In the genomic region with DNA sequence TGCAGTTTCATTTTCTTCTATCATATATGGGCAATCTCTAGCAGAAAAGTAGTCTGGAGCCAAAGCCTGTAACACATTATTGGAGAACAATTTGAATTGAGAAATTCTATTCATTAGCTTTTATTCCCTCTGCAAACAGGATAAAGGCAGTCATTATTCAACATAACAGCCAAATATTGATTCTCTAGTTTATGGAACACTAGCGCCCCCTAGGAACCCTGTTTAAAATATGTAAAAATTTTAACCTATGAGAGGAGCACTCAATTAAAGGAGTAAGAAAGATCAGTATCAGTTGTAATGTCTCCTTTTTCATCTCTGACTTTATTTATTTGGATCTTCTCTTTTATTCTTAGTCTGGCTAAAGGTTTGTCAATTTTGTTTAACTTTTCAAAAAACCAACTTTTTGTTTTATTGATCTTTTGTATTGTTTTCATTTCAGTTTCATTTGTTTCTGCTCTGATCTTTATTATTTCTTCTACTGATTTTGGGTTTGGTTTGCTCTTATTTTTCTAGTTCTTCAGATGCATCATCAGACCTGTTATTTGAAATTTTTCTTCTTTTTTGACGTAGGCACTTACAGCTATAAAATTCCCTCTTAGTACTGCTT, we compare ENCODE assay signal across 9 cellular contexts. TPM values are rescaled to one million over a fixed set of nuclear protein-coding genes. Genes with fewer than 3 reads are reported as not detected.
DNase-seq lines count a peak whose midpoint lies in the region; ATAC-seq, FAIRE-seq and TF ChIP-seq lines count a peak whose summit lies in the region.
"Had no signal": no experiment of that assay in that cellular context is flagged by ENCODE, and none has a peak within 500 bp of the region (broad histone marks: within the 10 kb centered on the region; RNA-seq: fewer than 3 reads in every experiment).

No MANE protein-coding gene starts in this region.

- no peak overlapping the region for H4K5ac ChIP-seq in H1 (ENCODE audit: insufficient read length, low read depth, low read length)

- no peaks in the 10 kb centered on the region; a peak in 1 of 7 replicates for H3K27me3 ChIP-seq in H1 (replicated peaks in 1 of 4; ENCODE audit: control insufficient read depth in 3 of 4, extremely low read depth in 1 of 4, insufficient read depth in 3 of 4, low read length in 3 of 4)
- no peaks in the 10 kb centered on the region for H3K27me3 ChIP-seq in right cardiac atrium (ENCODE audit: control insufficient read depth, insufficient read depth)

- no peaks in the 10 kb centered on the region for H3K79me2 ChIP-seq in H1 (ENCODE audit: control insufficient read depth in 1 of 2, insufficient read depth in 2 of 2, low read length in 2 of 2)

- no peak overlapping the region for H3K56ac ChIP-seq in H1 (replicated peaks; ENCODE audit: insufficient read length, low read depth, low read length)

- H3K4me1 Mint-ChIP-seq in stimulated activated naive CD8-positive, alpha-beta T cell treated with anti-CD3 and anti-CD28 coated beads, Interleukin-15, amount 100 ng/mL, for 72 hours, result peaks cover 6% of the 10 kb centered on the region
- peaks cover 3% of the 10 kb centered on the region for H3K4me1 Mint-ChIP-seq in osteocyte (ENCODE audit: unreplicated experiment)

- no peak for TF ChIP-seq POLR2A in H1 (IDR thresholded peaks at IDR 0.05; ENCODE audit: control extremely low read depth in 1 of 2, low read depth in 2 of 2, low read length in 2 of 2)

- H3K9ac ChIP-seq in H1 (replicated peaks in 1 of 4; ENCODE audit: extremely low read depth in 1 of 4, low read depth in 3 of 4, low read length in 3 of 4), result no peak overlapping the region

- H3K23me2 ChIP-seq in H1 (ENCODE audit: low read depth, low read length), result no peaks in the 10 kb centered on the region

- H3K79me1 ChIP-seq in H1 (ENCODE audit: low read depth, low read length), result no peaks in the 10 kb centered on the region

- H3K14ac ChIP-seq in H1 (ENCODE audit: insufficient read length), result no peak overlapping the region

- H3K9me3 ChIP-seq in H1 (ENCODE audit: insufficient read depth in 2 of 2, low read depth in 1 of 2, low read length in 1 of 2) (no peaks in the 10 kb centered on the region), right cardiac atrium (ENCODE audit: control insufficient read depth, low read length) (no peaks in the 10 kb centered on the region)
- H3K9me3 ChIP-seq: thoracic aorta had no signal

- H4K8ac ChIP-seq in H1 (ENCODE audit: extremely low read depth, insufficient read depth, low read length), result no peak overlapping the region

- no peak overlapping the region for H4K91ac ChIP-seq in H1 (replicated peaks; ENCODE audit: insufficient read length, low read length)

- intact Hi-C loops in right cardiac atrium (cut with DNase I), result loop anchor here in 3 of 4 donors (10.0 kb wide), 1 partner anchor 123 kb away; no protein-coding TSS in a partner anchor

- H3K4me1 ChIP-seq in H1 (replicated peaks in 1 of 4; ENCODE audit: control insufficient read depth in 3 of 4, insufficient read depth in 4 of 4, low read length in 3 of 4) (no peaks in the 10 kb centered on the region), right cardiac atrium (ENCODE audit: control insufficient read depth, insufficient read depth, low read length) (no peaks in the 10 kb centered on the region)

- H3K27me3 Mint-ChIP-seq in stimulated activated naive CD8-positive, alpha-beta T cell treated with anti-CD3 and anti-CD28 coated beads, Interleukin-15, amount 100 ng/mL, for 72 hours, result no peaks in the 10 kb centered on the region
- no peaks in the 10 kb centered on the region for H3K27me3 Mint-ChIP-seq in osteocyte (ENCODE audit: unreplicated experiment)

- no peak for TF ChIP-seq EP300 in H1 (IDR thresholded peaks at IDR 0.05; ENCODE audit: borderline replicate concordance in 1 of 2, low read depth in 2 of 2, low read length in 2 of 2)

- no peak for FAIRE-seq in H1 (lab: Jason Lieb, UNC)

- H3K18ac ChIP-seq in H1 (ENCODE audit: extremely low read depth, low read length), result no peak overlapping the region

- ATAC-seq in stimulated activated naive CD8-positive, alpha-beta T cell treated with anti-CD3 and anti-CD28 coated beads, Interleukin-15, Interleukin-2, amounts not matched to agents 100 U/mL and 50 U/mL, for 24 hours, result no peak
- no peak for ATAC-seq in stimulated activated naive CD8-positive, alpha-beta T cell treated with anti-CD3 and anti-CD28 coated beads, Interleukin-15, amount 100 ng/mL, for 72 hours
- ATAC-seq in right cardiac atrium (no peak), GM18861 (IDR thresholded peaks at IDR 0.05; ENCODE audit: unreplicated experiment) (no peak)

- H3K27ac Mint-ChIP-seq in stimulated activated naive CD8-positive, alpha-beta T cell treated with anti-CD3 and anti-CD28 coated beads, Interleukin-15, amount 100 ng/mL, for 72 hours, result no peak overlapping the region
- no peak overlapping the region for H3K27ac Mint-ChIP-seq in osteocyte (ENCODE audit: unreplicated experiment)

- H2AFZ ChIP-seq in H1 (ENCODE audit: low read length), result no peak overlapping the region

- H3K27ac ChIP-seq in H1 (ENCODE audit: low read depth, low read length) (no peak overlapping the region), right cardiac atrium (ENCODE audit: low read length) (no peak overlapping the region)
- H3K27ac ChIP-seq: thoracic aorta had no signal

- H3K9me3 Mint-ChIP-seq in stimulated activated naive CD8-positive, alpha-beta T cell treated with anti-CD3 and anti-CD28 coated beads, Interleukin-15, amount 100 ng/mL, for 72 hours, result peaks cover 6 to 21% of the 10 kb centered on the region in 2 donors
- H3K9me3 Mint-ChIP-seq in osteocyte (ENCODE audit: unreplicated experiment), result no peaks in the 10 kb centered on the region

- TF ChIP-seq RAD21 in H1 (IDR thresholded peaks at IDR 0.05 in 1 of 2, conservative IDR thresholded peaks at IDR 0.05 in 1 of 2; ENCODE audit: low read depth in 2 of 2, low read length in 2 of 2), result peak; percentile 53 to 54

- CTCF ChIA-PET in H1 (lab: Charles Lee; ENCODE audit: partially characterized antibody), result interaction anchor here (1.2 to 2.1 kb wide), 7 partner anchors 11 to 532 kb away, joined by 3 to 5 read pairs (median 4); no protein-coding TSS in a partner anchor

- H3K23ac ChIP-seq in H1 (ENCODE audit: insufficient read length), result no peak overlapping the region

- peak; percentile 15 for DNase-seq in stimulated activated naive CD8-positive, alpha-beta T cell treated with anti-CD3 and anti-CD28 coated beads, Interleukin-15, Interleukin-2, amounts not matched to agents 100 U/mL and 50 U/mL, for 24 hours
- DNase-seq in stimulated activated naive CD8-positive, alpha-beta T cell treated with anti-CD3 and anti-CD28 coated beads, Interleukin-15, amount 100 ng/mL, for 72 hours, result no peak
- peak; percentile 27 for DNase-seq in NCI-H526 treated with DMSO at 0.1 percent for 48 hours (lab: John Stamatoyannopoulos, UW)
- DNase-seq in H1 (ENCODE audit: low read depth in 1 of 2, low spot score in 2 of 2), result no peak
- DNase-seq in osteocyte (ENCODE audit: extremely low spot score, unreplicated experiment), result no peak
- DNase-seq in HPDE6-E6E7 (ENCODE audit: extremely low spot score), result no peak
- DNase-seq in right cardiac atrium, result no peak

- POLR2A ChIA-PET in H1 (lab: Charles Lee; ENCODE audit: partially characterized antibody), result no interaction called here

- H2AK5ac ChIP-seq in H1 (ENCODE audit: low read depth, low read length), result no peak overlapping the region

- no peak overlapping the region for H2BK12ac ChIP-seq in H1 (ENCODE audit: low read depth, low read length)

- no peaks in the 10 kb centered on the region for H3K36me3 Mint-ChIP-seq in osteocyte (ENCODE audit: unreplicated experiment)

- H2BK15ac ChIP-seq in H1 (ENCODE audit: low read length), result no peak overlapping the region

- no peak overlapping the region for H3K4me3 Mint-ChIP-seq in stimulated activated naive CD8-positive, alpha-beta T cell treated with anti-CD3 and anti-CD28 coated beads, Interleukin-15, amount 100 ng/mL, for 72 hours
- H3K4me3 Mint-ChIP-seq in osteocyte (ENCODE audit: unreplicated experiment), result no peak overlapping the region

- H3K4me2 ChIP-seq in H1 (ENCODE audit: insufficient read depth in 1 of 2, low read depth in 2 of 2, low read length in 2 of 2), result no peak overlapping the region

- no peaks in the 10 kb centered on the region for H4K20me1 ChIP-seq in H1 (replicated peaks in 1 of 2; ENCODE audit: control insufficient read depth in 1 of 2, insufficient read depth in 2 of 2, low read length in 2 of 2)

- TF ChIP-seq CTCF in H1 (IDR thresholded peaks at IDR 0.05; ENCODE audit: control extremely low read depth in 1 of 3, insufficient read depth in 1 of 3, low read depth in 1 of 3, low read length in 3 of 3) (peak in 2 of 3 experiments; percentile 33 to 39; a peak in 2 of 4 replicates), osteocyte (IDR thresholded peaks at IDR 0.05) (peak; percentile 59)

- no peak overlapping the region for H2BK120ac ChIP-seq in H1 (replicated peaks; ENCODE audit: low read depth, low read length)

- 29% methylated on average over 2 of the region's 2 CpGs; no CpG with 5 or more reads in 1 of the 2 experiments for WGBS in H1 (ENCODE audit: extremely low coverage in 1 of 2, insufficient coverage in 1 of 2, insufficient read length in 1 of 2, insufficient replicate concordance in 2 of 2, low coverage in 1 of 2, low lambda C conversion rate in 2 of 2, missing lambda C conversion rate in 1 of 2), 2 experiments
- WGBS in right cardiac atrium, result 50% methylated on average over 2 of the region's 2 CpGs

- no peak overlapping the region for H2BK20ac ChIP-seq in H1 (ENCODE audit: low read length)

- H2BK5ac ChIP-seq in H1 (ENCODE audit: low read depth, low read length), result no peak overlapping the region

- H3K4ac ChIP-seq in H1 (replicated peaks; ENCODE audit: insufficient read length, low read depth, low read length), result no peak overlapping the region

- H3K4me3 ChIP-seq in H1 (ENCODE audit: extremely low read depth in 1 of 4, insufficient read depth in 2 of 4, low read depth in 3 of 4, low read length in 4 of 4), result no peak overlapping the region
- no peak overlapping the region for H3K4me3 ChIP-seq in right cardiac atrium (ENCODE audit: low read length)
- H3K4me3 ChIP-seq: thoracic aorta had no signal

- H3K36me3 ChIP-seq in H1 (ENCODE audit: control insufficient read depth in 2 of 4, insufficient read depth in 4 of 4, low read length in 3 of 4), result no peaks in the 10 kb centered on the region
- H3K36me3 ChIP-seq: thoracic aorta had no signal

TF ChIP-seq in H1, 55 proteins besides CTCF, POLR2A, EP300 and RAD21 (continues in another document):
- no peak for TF ChIP-seq CHD2 (IDR thresholded peaks at IDR 0.05; ENCODE audit: low read length)

RNA-seq across cellular contexts. Expression of a gene that starts 4.8 kb away (rescaled TPM):
- total RNA-seq in H1 (2021; fragmentation: NEBNext Ultra II Directional; extraction: Animal tissue kit (Norgen Biotek cat#: 25700)), result not detected in 2 replicates
- not detected in 2 replicates for polyA plus RNA-seq in H1 (2011; rRNA removed)
- polyA plus RNA-seq in H1 (2011; cell fraction: cytosol; rRNA removed), result not detected
- not detected for polyA plus RNA-seq in H1 (2011; cell fraction: nucleus; rRNA removed)
- polyA plus RNA-seq in H1 (2012, experiment 1 of 2), result not detected in 4 replicates
- polyA plus RNA-seq in H1 (2012, experiment 2 of 2), result not detected
- polyA plus RNA-seq in H1 (2013, experiment 1 of 2), result not detected
- not detected for polyA plus RNA-seq in H1 (2013, experiment 2 of 2)
- polyA minus RNA-seq in H1 (2011; rRNA and poly(A)+ RNA removed), result 0.27 TPM in 1 of 2 replicates, not detected in the other
- polyA minus RNA-seq in H1 (2011; cell fraction: cytosol; rRNA and poly(A)+ RNA removed), result not detected
- polyA minus RNA-seq in H1 (2011; cell fraction: nucleus; rRNA and poly(A)+ RNA removed), result not detected
- not detected in 2 replicates for total RNA-seq in osteocyte
- 1 to 10 TPM in 1 of 4 donors, under 1 TPM in 2, not detected in 1; 0.35 to 1.7 (median 0.78) TPM for total RNA-seq in right cardiac atrium
- polyA plus RNA-seq in right cardiac atrium, result not detected
- total RNA-seq: thoracic aorta had no signal

Comparison
In these comparisons a context has a peak if more than half of its experiments do, and no peak if none do; other contexts are left out.
1. DNase-seq: peak in stimulated activated naive CD8-positive, alpha-beta T cell treated with anti-CD3 and anti-CD28 coated beads, Interleukin-15, Interleukin-2, amounts not matched to agents 100 U/mL and 50 U/mL, for 24 hours (single experiment) and NCI-H526 treated with DMSO at 0.1 percent for 48 hours (single experiment); none in stimulated activated naive CD8-positive, alpha-beta T cell treated with anti-CD3 and anti-CD28 coated beads, Interleukin-15, amount 100 ng/mL, for 72 hours (0 of 2), H1 (0 of 2), osteocyte (single experiment), HPDE6-E6E7 (single experiment) and right cardiac atrium (0 of 3).